ENCODE assay signal across 12 cellular contexts in the genomic region with DNA sequence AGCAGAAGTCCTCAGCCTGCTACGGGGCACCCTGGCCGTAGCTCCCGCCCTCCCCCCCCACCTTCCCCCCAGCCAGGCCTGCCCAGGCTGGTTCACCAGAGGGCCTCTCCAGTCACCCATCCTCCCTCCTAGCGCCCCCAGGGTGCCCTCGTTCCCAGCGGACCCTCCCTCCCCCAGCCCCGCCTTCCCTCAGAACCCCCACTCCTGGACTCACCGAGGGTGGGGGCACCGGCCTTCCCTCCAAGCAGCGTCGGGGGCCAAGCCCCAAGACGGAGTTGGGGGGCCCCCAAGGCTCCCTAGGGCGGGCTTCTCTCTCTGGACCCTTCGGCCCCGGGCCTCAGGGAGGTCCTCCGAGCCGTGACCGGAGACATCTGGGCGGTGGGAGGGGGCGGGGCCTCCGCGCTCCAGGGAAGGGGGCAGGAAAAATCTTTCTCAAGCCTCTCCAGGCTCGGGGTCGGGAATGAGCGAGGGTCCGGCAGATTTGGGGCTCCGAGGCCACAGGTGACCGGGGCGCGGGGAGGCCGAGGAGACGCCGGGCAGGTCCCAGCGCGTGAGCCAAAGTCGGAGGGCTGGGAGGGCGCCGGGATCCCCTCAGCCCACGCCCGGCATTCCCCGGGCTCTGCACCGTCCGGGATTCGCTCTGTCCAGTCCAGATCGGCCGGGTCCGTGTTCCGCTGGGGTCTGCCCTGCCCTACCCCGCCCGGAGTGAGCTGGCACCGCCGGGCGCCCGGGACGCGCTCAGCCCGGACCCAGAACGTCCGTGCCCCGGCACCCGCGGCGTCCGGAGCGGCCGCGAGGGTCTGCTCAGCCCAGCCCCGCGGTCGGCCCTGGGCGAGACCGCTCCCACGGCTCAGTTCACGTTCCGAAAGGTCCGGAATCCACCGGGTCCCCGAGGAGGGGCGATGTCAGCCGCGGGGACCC. TPM values are rescaled to one million over a fixed set of nuclear protein-coding genes. Genes with fewer than 3 reads are reported as not detected.
DNase-seq lines count a peak whose midpoint lies in the region; ATAC-seq, FAIRE-seq and TF ChIP-seq lines count a peak whose summit lies in the region.
"Had no signal": no experiment of that assay in that cellular context is flagged by ENCODE, and none has a peak within 500 bp of the region (broad histone marks: within the 10 kb centered on the region; RNA-seq: fewer than 3 reads in every experiment).

No MANE protein-coding gene starts in this region.

- BruUV-seq in PC-9 (replicated peaks; lab: Mats Ljungman, UMichigan) (no TSS peak), endothelial cell of umbilical vein (replicated peaks; lab: Mats Ljungman, UMichigan) (no TSS peak)

- peaks cover 58% of the 10 kb centered on the region for H3K27me3 ChIP-seq in PC-9 (ENCODE audit: insufficient read depth, low read depth)
- peaks cover 25 to 27% of the 10 kb centered on the region in 2 experiments for H3K27me3 ChIP-seq in endothelial cell of umbilical vein (ENCODE audit: control insufficient read depth in 2 of 2, insufficient read depth in 2 of 2, low read length in 2 of 2)
- H3K27me3 ChIP-seq in tibial artery: peaks cover 0 to 36% of the 10 kb centered on the region in 2 donors

- no peaks in the 10 kb centered on the region for H3K9me2 ChIP-seq in PC-9 (ENCODE audit: insufficient read depth)

- H3K27ac ChIP-seq in PC-9: no peak overlapping the region
- no peak overlapping the region for H3K27ac ChIP-seq in endothelial cell of umbilical vein (ENCODE audit: insufficient read depth, low read depth, low read length)
- H3K27ac ChIP-seq in mesodermal cell (ENCODE audit: low read depth, low read length, severe bottlenecking): no peak overlapping the region
- peak overlapping the region; percentile 2 to 23 for H3K27ac ChIP-seq in tibial artery

- H3K9me1 ChIP-seq in endothelial cell of umbilical vein (replicated peaks; ENCODE audit: control insufficient read depth, extremely low read depth, insufficient read depth, low read length): no peaks in the 10 kb centered on the region

- CTCF ChIA-PET in PC-9 (lab: Charles Lee) (no interaction called here), endothelial cell of umbilical vein (lab: Charles Lee) (no interaction called here)

- H3K4me1 ChIP-seq in PC-9 (replicated peaks; ENCODE audit: insufficient read depth) (peaks cover under 1% of the 10 kb centered on the region; the same call in 1 of the 2 replicates), endothelial cell of umbilical vein (ENCODE audit: control insufficient read depth, extremely low read depth, insufficient read depth, low read length) (no peaks in the 10 kb centered on the region), mesodermal cell (ENCODE audit: control insufficient read depth, insufficient read depth, low read length, poor library complexity, severe bottlenecking) (peaks cover 9% of the 10 kb centered on the region), tibial artery (peaks cover 0 to 26% (median 15%) of the 10 kb centered on the region in 4 donors)

- H3K9me3 ChIP-seq in PC-9 (ENCODE audit: insufficient read depth, low read depth) (no peaks in the 10 kb centered on the region), endothelial cell of umbilical vein (replicated peaks; ENCODE audit: control insufficient read depth, insufficient read depth, low read length) (no peaks in the 10 kb centered on the region), mesodermal cell (ENCODE audit: control insufficient read depth, low read length) (no peaks in the 10 kb centered on the region), tibial artery (no peaks in the 10 kb centered on the region)

- no peak overlapping the region for H3K27ac Mint-ChIP-seq in activated T-helper 2 cell treated with anti-CD3 and anti-CD28 coated beads, Interferon-gamma antibody, Interleukin-2, Interleukin-4, amounts not matched to agents 10 μg/mL and 5 μg/mL and 100 μg/mL, durations not matched to agents 14 hours and 24 hours and 36 hours
- H3K27ac Mint-ChIP-seq: naive B cell; stimulated activated naive CD8-positive, alpha-beta T cell treated with anti-CD3 and anti-CD28 coated beads, Interleukin-15, Interleukin-2, amounts not matched to agents 100 ng/mL and 50 ng/mL, for 24 hours had no signal

- TF ChIP-seq CTCF in PC-9 (conservative IDR thresholded peaks at IDR 0.05): no peak
- TF ChIP-seq CTCF in endothelial cell of umbilical vein (IDR thresholded peaks at IDR 0.05; ENCODE audit: extremely low read depth in 1 of 2, insufficient read depth in 1 of 2, low read depth in 1 of 2, low read length in 2 of 2): no peak
- TF ChIP-seq CTCF in tibial artery (IDR thresholded peaks at IDR 0.05): no peak

- no peak overlapping the region for H3K4me3 Mint-ChIP-seq in activated T-helper 2 cell treated with anti-CD3 and anti-CD28 coated beads, Interferon-gamma antibody, Interleukin-2, Interleukin-4, amounts not matched to agents 10 μg/mL and 5 μg/mL and 100 μg/mL, durations not matched to agents 14 hours and 24 hours and 36 hours (ENCODE audit: low read depth)
- H3K4me3 Mint-ChIP-seq: stimulated activated naive CD8-positive, alpha-beta T cell treated with anti-CD3 and anti-CD28 coated beads, Interleukin-15, Interleukin-2, amounts not matched to agents 100 ng/mL and 50 ng/mL, for 24 hours had no signal

- peak overlapping the region; percentile 45; the same call in 1 of the 2 replicates for H3K4me3 ChIP-seq in PC-9
- peak overlapping the region in 1 of 3 experiments; percentile 27 for H3K4me3 ChIP-seq in endothelial cell of umbilical vein (replicated peaks in 1 of 3; ENCODE audit: insufficient read depth in 1 of 3, low read depth in 1 of 3, low read length in 3 of 3)
- peak overlapping the region; percentile 62 for H3K4me3 ChIP-seq in mesodermal cell (ENCODE audit: extremely low read depth, insufficient read depth, low read length, poor library complexity, severe bottlenecking)
- H3K4me3 ChIP-seq in tibial artery: peak overlapping the region; percentile 53 to 60

- H4K20me1 ChIP-seq in PC-9 (ENCODE audit: insufficient read depth) (no peaks in the 10 kb centered on the region), endothelial cell of umbilical vein (replicated peaks; ENCODE audit: control insufficient read depth, extremely low read depth, insufficient read depth, low read length) (no peaks in the 10 kb centered on the region)

- intact Hi-C loops in PC-9 (cut with micrococcal nuclease; ENCODE audit: unreplicated experiment) (no loop called here), endothelial cell of umbilical vein (cut with micrococcal nuclease) (no loop called here), tibial artery (cut with DNase I; ENCODE audit: low total_unique reads) (no loop called here)
- intact Hi-C loops in activated T-helper 2 cell treated with anti-CD3 and anti-CD28 coated beads, Interferon-gamma antibody, Interleukin-2, Interleukin-4, amounts not matched to agents 10 μg/mL and 5 μg/mL and 100 μg/mL, durations not matched to agents 14 hours and 24 hours and 36 hours (cut with micrococcal nuclease): no loop called here

- dilution Hi-C loops in endothelial cell of umbilical vein (cut with MboI; ENCODE audit: extremely low pct_ligation_motif_present, low sequenced_read_pairs): no loop called here

- no peaks in the 10 kb centered on the region for H3K36me3 ChIP-seq in PC-9 (ENCODE audit: low read depth)
- H3K36me3 ChIP-seq in endothelial cell of umbilical vein (ENCODE audit: control insufficient read depth in 2 of 2, extremely low read depth in 1 of 2, insufficient read depth in 2 of 2, low read length in 2 of 2): no peaks in the 10 kb centered on the region
- H3K36me3 ChIP-seq in mesodermal cell (ENCODE audit: control insufficient read depth, insufficient read depth, low read length): no peaks in the 10 kb centered on the region
- no peaks in the 10 kb centered on the region for H3K36me3 ChIP-seq in tibial artery

- POLR2A ChIA-PET in PC-9 (lab: Charles Lee; ENCODE audit: unreplicated experiment): no interaction called here
- POLR2A ChIA-PET in endothelial cell of umbilical vein (lab: Charles Lee): no interaction called here

- 0% methylated on average over 48 to 62 of the region's 81 CpGs for WGBS in mesodermal cell (ENCODE audit: insufficient coverage in 2 of 2), 2 experiments

- H3K36me3 Mint-ChIP-seq in activated T-helper 2 cell treated with anti-CD3 and anti-CD28 coated beads, Interferon-gamma antibody, Interleukin-2, Interleukin-4, amounts not matched to agents 10 μg/mL and 5 μg/mL and 100 μg/mL, durations not matched to agents 14 hours and 24 hours and 36 hours (ENCODE audit: low read depth): no peaks in the 10 kb centered on the region

- ATAC-seq in HG02973 (IDR thresholded peaks at IDR 0.05; ENCODE audit: unreplicated experiment): no peak

- peaks cover 44% of the 10 kb centered on the region for H3K27me3 Mint-ChIP-seq in activated T-helper 2 cell treated with anti-CD3 and anti-CD28 coated beads, Interferon-gamma antibody, Interleukin-2, Interleukin-4, amounts not matched to agents 10 μg/mL and 5 μg/mL and 100 μg/mL, durations not matched to agents 14 hours and 24 hours and 36 hours (ENCODE audit: low read depth)

- H3K9me3 Mint-ChIP-seq in activated T-helper 2 cell treated with anti-CD3 and anti-CD28 coated beads, Interferon-gamma antibody, Interleukin-2, Interleukin-4, amounts not matched to agents 10 μg/mL and 5 μg/mL and 100 μg/mL, durations not matched to agents 14 hours and 24 hours and 36 hours: no peaks in the 10 kb centered on the region
- H3K9me3 Mint-ChIP-seq: stimulated activated naive CD8-positive, alpha-beta T cell treated with anti-CD3 and anti-CD28 coated beads, Interleukin-15, Interleukin-2, amounts not matched to agents 100 ng/mL and 50 ng/mL, for 24 hours had no signal

- H3K79me2 ChIP-seq in PC-9 (ENCODE audit: low read depth) (no peaks in the 10 kb centered on the region), endothelial cell of umbilical vein (ENCODE audit: control insufficient read depth, insufficient read depth, low read length) (no peaks in the 10 kb centered on the region)

- no peaks in the 10 kb centered on the region for H3K4me1 Mint-ChIP-seq in activated T-helper 2 cell treated with anti-CD3 and anti-CD28 coated beads, Interferon-gamma antibody, Interleukin-2, Interleukin-4, amounts not matched to agents 10 μg/mL and 5 μg/mL and 100 μg/mL, durations not matched to agents 14 hours and 24 hours and 36 hours (ENCODE audit: low read depth)

- no peak for TF ChIP-seq POLR2A in endothelial cell of umbilical vein (IDR thresholded peaks at IDR 0.05; ENCODE audit: low read depth, low read length)

- H3F3A ChIP-seq in PC-9 (ENCODE audit: insufficient read depth, low read depth): no peaks in the 10 kb centered on the region

- H3K4me2 ChIP-seq in PC-9 (peak overlapping the region; percentile 62), endothelial cell of umbilical vein (ENCODE audit: insufficient read depth, low read length) (peak overlapping the region; percentile 37)

- H2AFZ ChIP-seq in PC-9 (no peak overlapping the region), endothelial cell of umbilical vein (ENCODE audit: low read depth, low read length) (no peak overlapping the region)

- DNase-seq in PC-9: no peak
- no peak for DNase-seq in endothelial cell of umbilical vein (ENCODE audit: low read depth, low spot score)
- DNase-seq in tibial artery: no peak
- no peak for DNase-seq in activated T-helper 2 cell treated with anti-CD3 and anti-CD28 coated beads, Interferon-gamma antibody, Interleukin-2, Interleukin-4, amounts not matched to agents 10 μg/mL and 5 μg/mL and 100 μg/mL, durations not matched to agents 14 hours and 24 hours and 36 hours (ENCODE audit: low spot score)
- DNase-seq in NCI-H524 treated with DMSO at 0.1 percent for 48 hours (lab: John Stamatoyannopoulos, UW): no peak
- DNase-seq in stimulated activated naive CD4-positive, alpha-beta T cell (lab: John Stamatoyannopoulos, UW): no peak
- DNase-seq: naive B cell, NCI-H1048, T-helper 9 cell had no signal

- no peak overlapping the region for H3K9ac ChIP-seq in endothelial cell of umbilical vein (replicated peaks; ENCODE audit: extremely low read depth, insufficient read depth, low read length)

- FAIRE-seq in endothelial cell of umbilical vein (lab: Jason Lieb, UNC): no peak

RNA-seq across cellular contexts. Expression of a gene that starts 1.0 kb away (rescaled TPM):
- total RNA-seq in PC-9 (2021) (not detected in 2 replicates), endothelial cell of umbilical vein (0.58 TPM in 1 of 2 replicates, not detected in the other)
- 0.18 and 0.29 TPM in 2 replicates for polyA plus RNA-seq in endothelial cell of umbilical vein
- 0.15 and 0.17 TPM in 2 replicates for polyA plus RNA-seq in endothelial cell of umbilical vein (2011; cell fraction: cytosol; rRNA removed)
- 0.40 and 0.43 TPM in 2 replicates for polyA plus RNA-seq in endothelial cell of umbilical vein (2011; cell fraction: nucleus; rRNA removed)
- polyA plus RNA-seq in endothelial cell of umbilical vein (2012): 0.11 and 0.95 TPM in 2 replicates
- 0.42 and 0.53 TPM in 2 replicates for polyA minus RNA-seq in endothelial cell of umbilical vein
- not detected for polyA minus RNA-seq in endothelial cell of umbilical vein (2011; cell fraction: cytosol; rRNA and poly(A)+ RNA removed)
- not detected in 2 replicates for polyA minus RNA-seq in endothelial cell of umbilical vein (2011; cell fraction: nucleus; rRNA and poly(A)+ RNA removed)
- polyA plus RNA-seq in mesodermal cell (2013, experiment 1 of 2): 3.4 TPM
- 3.7 TPM for polyA plus RNA-seq in mesodermal cell (2013, experiment 2 of 2)
- not detected in 2 replicates for total RNA-seq in activated T-helper 2 cell treated with anti-CD3 and anti-CD28 coated beads, Interferon-gamma antibody, Interleukin-2, Interleukin-4, amounts not matched to agents 10 μg/mL and 5 μg/mL and 100 μg/mL, durations not matched to agents 14 hours and 24 hours and 36 hours

Comparison
In these comparisons a context has a peak if more than half of its experiments do, and no peak if none do; other contexts are left out.
1. H3K27ac ChIP-seq: peak in tibial artery (2 of 2); none in PC-9 (single experiment), endothelial cell of umbilical vein (single experiment) and mesodermal cell (single experiment).